ENCODE assay signal across 26 cellular contexts in genomic region chr19:45216677-45217076, GRCh38. TPM values are rescaled to one million over a fixed set of nuclear protein-coding genes. Genes with fewer than 3 reads are reported as not detected.
"Had no signal": no experiment of that assay in that cellular context is flagged by ENCODE, and none has a peak within 500 bp of the region (broad histone marks: within the 10 kb centered on the region; RNA-seq: fewer than 3 reads in every experiment).

No MANE protein-coding gene starts in this region.

- ATAC-seq: activated naive CD8-positive, alpha-beta T cell treated with anti-CD3 and anti-CD28 coated beads, Interleukin-2, amount 50 U/mL, for 24 hours; stimulated activated memory B cell treated with anti-CD40 and anti-IgM and Interleukin-4, amounts not matched to agents 10 μg/mL and 1 μg/mL and 100 μg/mL, for 72 hours had no signal

- H3K27ac Mint-ChIP-seq: activated naive CD4-positive, alpha-beta T cell treated with anti-CD3 and anti-CD28 coated beads, Interleukin-2, amount 10 ng/mL, durations not matched to agents 7 days and 5 days; activated naive CD8-positive, alpha-beta T cell treated with anti-CD3 and anti-CD28 coated beads, Interleukin-2, amount 50 U/mL, for 24 hours; immature natural killer cell; memory B cell; stimulated activated memory B cell treated with anti-CD40 and anti-IgM and Interleukin-4, amounts not matched to agents 10 μg/mL and 1 μg/mL and 100 μg/mL, for 72 hours had no signal

- H3K36me3 Mint-ChIP-seq: activated naive CD4-positive, alpha-beta T cell treated with anti-CD3 and anti-CD28 coated beads, Interleukin-2, amount 10 ng/mL, durations not matched to agents 7 days and 5 days; immature natural killer cell; stimulated activated memory B cell treated with anti-CD40 and anti-IgM and Interleukin-4, amounts not matched to agents 10 μg/mL and 1 μg/mL and 100 μg/mL, for 72 hours had no signal

- H3K9me3 Mint-ChIP-seq: activated naive CD4-positive, alpha-beta T cell treated with anti-CD3 and anti-CD28 coated beads, Interleukin-2, amount 10 ng/mL, durations not matched to agents 7 days and 5 days; activated naive CD8-positive, alpha-beta T cell treated with anti-CD3 and anti-CD28 coated beads, Interleukin-2, amount 50 U/mL, for 24 hours; immature natural killer cell; memory B cell; stimulated activated memory B cell treated with anti-CD40 and anti-IgM and Interleukin-4, amounts not matched to agents 10 μg/mL and 1 μg/mL and 100 μg/mL, for 72 hours had no signal

- DNase-seq: activated CD4-positive, alpha-beta T cell treated with anti-CD3 and anti-CD28 coated beads for 48 hours; activated CD4-positive, CD25-positive, alpha-beta regulatory T cell; activated CD8-positive, alpha-beta memory T cell treated with anti-CD3 and anti-CD28 coated beads, Interleukin-2, amount 50 U/mL, for 4 hours; activated effector memory CD4-positive, alpha-beta T cell treated with Interleukin-2 at 50 U/mL for 16 hours; activated naive CD4-positive, alpha-beta T cell treated with anti-CD3 and anti-CD28 coated beads, Interleukin-2, amount 10 ng/mL, durations not matched to agents 7 days and 5 days; activated naive CD8-positive, alpha-beta T cell treated with anti-CD3 and anti-CD28 coated beads, Interleukin-2, amount 50 U/mL, for 24 hours; activated T-cell treated with anti-CD3 and anti-CD28 coated beads, Interleukin-2, amount 50 U/mL, for 48 hours; head of caudate nucleus; immature natural killer cell; kidney glomerular epithelial cell; mucosa of descending colon; naive B cell; right lobe of liver; stimulated activated CD4-positive, alpha-beta T cell treated with anti-CD3 and anti-CD28 coated beads, Interleukin-4, amount 100 ng/mL, for 4 hours; testis had no signal

- H3K4me1 ChIP-seq: ascending aorta, parathyroid adenoma, right lobe of liver had no signal

- H3K36me3 ChIP-seq: ascending aorta, right lobe of liver, upper lobe of left lung had no signal

- H3K4me3 Mint-ChIP-seq: activated naive CD4-positive, alpha-beta T cell treated with anti-CD3 and anti-CD28 coated beads, Interleukin-2, amount 10 ng/mL, durations not matched to agents 7 days and 5 days; activated naive CD8-positive, alpha-beta T cell treated with anti-CD3 and anti-CD28 coated beads, Interleukin-2, amount 50 U/mL, for 24 hours; memory B cell; naive B cell; stimulated activated memory B cell treated with anti-CD40 and anti-IgM and Interleukin-4, amounts not matched to agents 10 μg/mL and 1 μg/mL and 100 μg/mL, for 72 hours had no signal

- H3K9ac ChIP-seq: parathyroid adenoma had no signal

- H3K4me3 ChIP-seq: ascending aorta, mucosa of descending colon, right lobe of liver, upper lobe of left lung had no signal

- H3K9me3 ChIP-seq: ascending aorta, mucosa of descending colon, right lobe of liver, testis, upper lobe of left lung had no signal

- H3K27me3 ChIP-seq: right lobe of liver, testis had no signal

- H3K27ac ChIP-seq: ascending aorta, parathyroid adenoma, right lobe of liver had no signal

RNA-seq across cellular contexts. Expression of gene EXOC3L2, which starts 28.5 kb away (rescaled TPM):
- total RNA-seq: bronchial epithelial cell; fibroblast of lung; frontal cortex; T-helper 2 cell treated with Interferon-gamma antibody and Interleukin-4, amounts not matched to agents 100 ng/mL and 5 ng/mL, for 36 hours had no signal

RNA-seq across cellular contexts. Expression of gene NKPD1, which starts 55.9 kb away (rescaled TPM):
- total RNA-seq: ascending aorta, epithelial cell of proximal tubule, liver, mucosa of descending colon had no signal
